ENCODE assay signal across 1 cellular context in genomic region chr19:10758978-10759377, GRCh38.
TF ChIP-seq lines count a peak whose summit lies in the region.

No MANE protein-coding gene starts in this region.

TF ChIP-seq in SK-N-SH, 30 proteins besides CTCF, POLR2A, EP300 and RAD21 (continued from another document):
- no peak for TF ChIP-seq GABPA (IDR thresholded peaks at IDR 0.05; ENCODE audit: low read depth)
- no peak for TF ChIP-seq RXRA (IDR thresholded peaks at IDR 0.05; ENCODE audit: borderline replicate concordance, low read depth)
- TF ChIP-seq MEF2A (IDR thresholded peaks at IDR 0.05; ENCODE audit: borderline replicate concordance, low read depth), result no peak
